In the genomic region with DNA sequence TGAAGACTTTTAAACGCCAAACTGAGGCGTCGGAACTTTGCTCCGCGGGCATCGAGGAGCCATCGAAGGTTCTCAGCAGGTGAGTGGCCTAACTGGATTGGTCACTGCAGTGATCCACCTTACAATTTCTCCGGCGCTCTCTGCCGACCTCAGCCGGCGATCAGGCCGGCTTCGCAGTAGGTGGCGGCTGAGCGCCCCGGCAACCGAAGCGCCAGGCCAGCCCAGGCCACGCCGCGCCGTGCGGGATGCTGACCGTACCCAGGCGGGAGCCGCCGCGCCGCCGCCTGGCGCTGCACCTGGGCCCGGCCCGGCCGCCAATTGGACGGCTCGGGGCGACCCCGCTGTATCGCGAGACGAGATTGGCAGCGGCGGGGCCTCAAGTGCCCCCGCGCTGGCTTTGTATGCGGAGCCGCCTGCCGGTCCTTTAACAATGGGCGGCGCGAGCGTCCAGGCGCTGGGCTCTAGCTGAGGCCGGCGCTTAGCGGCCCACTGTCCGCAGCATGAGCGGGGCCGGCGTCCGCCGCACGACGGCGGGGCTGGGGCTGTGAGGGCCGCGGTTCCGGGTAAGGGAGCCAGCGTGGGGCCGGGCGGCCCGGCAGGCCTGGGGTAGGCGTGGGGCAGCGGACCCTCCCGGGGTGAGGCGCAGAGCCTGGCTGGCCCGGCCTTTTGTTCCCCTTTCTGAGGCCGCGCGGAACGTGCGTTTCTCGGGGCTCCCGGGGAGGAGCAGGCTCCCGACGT, we compare ENCODE assay signal across 8 cellular contexts. TPM values are rescaled to one million over a fixed set of nuclear protein-coding genes. Genes with fewer than 3 reads are reported as not detected.
DNase-seq lines count a peak whose midpoint lies in the region; TF ChIP-seq lines count a peak whose summit lies in the region.

A gene with protein sequence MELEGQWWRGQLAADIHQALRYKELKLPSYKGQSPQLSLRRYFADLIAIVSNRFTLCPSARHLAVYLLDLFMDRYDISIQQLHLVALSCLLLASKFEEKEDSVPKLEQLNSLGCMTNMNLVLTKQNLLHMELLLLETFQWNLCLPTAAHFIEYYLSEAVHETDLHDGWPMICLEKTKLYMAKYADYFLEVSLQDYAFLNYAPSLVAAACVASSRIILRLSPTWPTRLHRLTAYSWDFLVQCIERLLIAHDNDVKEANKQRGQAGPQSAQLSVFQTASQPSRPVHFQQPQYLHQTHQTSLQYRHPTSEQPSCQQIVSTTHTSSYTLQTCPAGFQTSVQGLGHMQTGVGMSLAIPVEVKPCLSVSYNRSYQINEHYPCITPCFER (plus strand): TSS at position 427 of the 738 bp plus-strand sequence. CDS start 811 bp downstream, outside the sequence.

- H3K27me3 ChIP-seq in neutrophil (no peaks in the 10 kb centered on the region), subcutaneous abdominal adipose tissue (ENCODE audit: control insufficient read depth in 5 of 5, insufficient read depth in 4 of 5, low read length in 5 of 5) (no peaks in the 10 kb centered on the region)

- H3K9ac ChIP-seq in ES-I3 (ENCODE audit: low read depth, low read length) (peak within 1 kb of the TSS; percentile 94), subcutaneous abdominal adipose tissue (ENCODE audit: low read length in 5 of 5) (peak within 1 kb of the TSS; percentile 32 to 94 (median 92))

- 0 out of 2 replicates have a peak, but pooled peaks cover 5% of the 10 kb centered on the region for H3K36me3 ChIP-seq in ES-I3 (ENCODE audit: insufficient read depth, low read length)
- H3K36me3 ChIP-seq in neutrophil, result no peaks in the 10 kb centered on the region
- H3K36me3 ChIP-seq in subcutaneous abdominal adipose tissue (ENCODE audit: control insufficient read depth in 5 of 5, insufficient read depth in 5 of 5, low read length in 5 of 5), result peaks cover 0 to 11% (median 0%) of the 10 kb centered on the region in 5 donors

- H3K4me3 ChIP-seq in neutrophil (ENCODE audit: low read depth in 1 of 2, low read length in 1 of 2) (peak within 1 kb of the TSS; percentile 70 to 72), subcutaneous abdominal adipose tissue (ENCODE audit: low read depth in 1 of 5, low read length in 5 of 5) (peak within 1 kb of the TSS; percentile 79 to 88 (median 83))

- H3K27ac ChIP-seq in neutrophil (peak within 1 kb of the TSS; percentile 78), subcutaneous abdominal adipose tissue (ENCODE audit: low read depth, low read length) (peak within 1 kb of the TSS; percentile 88)

- H3K9me3 ChIP-seq in ES-I3 (ENCODE audit: control insufficient read depth, insufficient read depth, low read length) (no peaks in the 10 kb centered on the region), neutrophil (no peaks in the 10 kb centered on the region), subcutaneous abdominal adipose tissue (ENCODE audit: control insufficient read depth in 5 of 5, low read length in 5 of 5) (no peaks in the 10 kb centered on the region)

- DNase-seq in GOT3 (lab: John Stamatoyannopoulos, UW) (peak; percentile 58), LHCN-M2 (ENCODE audit: low read depth) (peak; percentile 78), SIG-M5 treated with dmso at 0.1 percent for 504 hours (lab: John Stamatoyannopoulos, UW; ENCODE audit: unreplicated experiment) (peak; percentile 80), germinal center (ENCODE audit: low spot score) (peak; percentile 95)
- DNase-seq in activated naive CD4-positive, alpha-beta T cell (lab: John Stamatoyannopoulos, UW), result peak; percentile 56 to 75 (median 60)

- H3K4me1 ChIP-seq in ES-I3 (ENCODE audit: insufficient read depth, low read length), result no peaks in the 10 kb centered on the region
- peaks cover 20 to 22% of the 10 kb centered on the region in 2 experiments for H3K4me1 ChIP-seq in neutrophil (ENCODE audit: control insufficient read depth in 1 of 2, insufficient read depth in 1 of 2, low read depth in 1 of 2, low read length in 1 of 2)
- H3K4me1 ChIP-seq in subcutaneous abdominal adipose tissue (ENCODE audit: control insufficient read depth in 5 of 5, insufficient read depth in 5 of 5, low read length in 5 of 5), result peaks cover 0 to 27% (median 20%) of the 10 kb centered on the region in 5 donors

- TF ChIP-seq CTCF in neutrophil (IDR thresholded peaks at IDR 0.05), result no peak

RNA-seq across cellular contexts. Expression of the gene that starts here (rescaled TPM):
- 2.1 and 5.0 TPM in 2 replicates for total RNA-seq in LHCN-M2 (2014; rRNA removed)
- 1.6 TPM for polyA plus RNA-seq in LHCN-M2 (2012)

Comparison
In these comparisons a context has a peak if more than half of its experiments do, and no peak if none do; other contexts are left out.
1. Peak in every context shown above with its lines: DNase-seq, H3K4me3 ChIP-seq and H3K27ac ChIP-seq.